ENCODE assay signal across 8 cellular contexts in the genomic region with DNA sequence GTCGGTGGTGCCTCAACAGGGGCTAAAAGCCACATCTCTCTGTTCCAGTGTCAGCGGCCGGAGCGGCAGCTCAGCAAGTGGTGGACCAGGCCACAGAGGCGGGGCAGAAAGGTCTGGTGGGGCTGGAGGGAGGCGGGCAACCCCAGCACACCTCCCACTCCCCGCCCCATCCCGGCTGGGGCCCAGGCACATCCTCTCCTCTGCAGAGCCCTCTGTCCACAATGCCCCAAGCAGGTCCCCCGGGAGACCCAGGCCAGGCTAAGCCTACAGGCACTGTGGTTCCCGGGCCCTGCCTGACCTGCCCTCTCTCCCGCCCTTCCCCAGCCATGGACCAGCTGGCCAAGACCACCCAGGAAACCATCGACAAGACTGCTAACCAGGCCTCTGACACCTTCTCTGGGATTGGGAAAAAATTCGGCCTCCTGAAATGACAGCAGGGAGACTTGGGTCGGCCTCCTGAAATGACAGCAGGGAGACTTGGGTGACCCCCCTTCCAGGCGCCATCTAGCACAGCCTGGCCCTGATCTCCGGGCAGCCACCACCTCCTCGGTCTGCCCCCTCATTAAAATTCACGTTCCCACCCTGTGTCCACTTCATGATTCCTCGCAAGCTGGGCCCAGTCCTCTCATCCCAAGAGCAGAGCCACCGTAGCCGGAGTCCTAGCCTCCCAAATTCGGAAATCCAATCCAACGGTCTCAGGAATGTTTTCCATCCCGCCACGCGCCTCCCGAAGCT. TPM values are rescaled to one million over a fixed set of nuclear protein-coding genes. Genes with fewer than 3 reads are reported as not detected.
DNase-seq lines count a peak whose midpoint lies in the region; ATAC-seq, FAIRE-seq and TF ChIP-seq lines count a peak whose summit lies in the region.

No MANE protein-coding gene starts in this region.

- peak overlapping the region; percentile 71 for H3K9ac ChIP-seq in BLaER1
- peak overlapping the region; percentile 77; the same call in 1 of the 2 replicates for H3K9ac ChIP-seq in iPS-20b (ENCODE audit: low read depth, low read length)

- DNase-seq in body of pancreas (peak; percentile 55 to 75 (median 70)), small intestine (no peak), NCI-H2029 (lab: John Stamatoyannopoulos, UW) (no peak), WERI-Rb-1 (no peak), NCI-H226 (no peak)

- H3K4me3 Mint-ChIP-seq in IgD-negative memory B cell = peak overlapping the region; percentile 72 to 97 (median 88)

- H3K36me3 ChIP-seq in BLaER1 (no peaks in the 10 kb centered on the region), body of pancreas (replicated peaks in 1 of 2; ENCODE audit: insufficient read depth in 1 of 2, low read depth in 2 of 2) (no peaks in the 10 kb centered on the region), iPS-20b (ENCODE audit: insufficient read depth, low read depth, low read length) (no peaks in the 10 kb centered on the region), small intestine (ENCODE audit: control insufficient read depth in 2 of 2, insufficient read depth in 2 of 2, low read length in 2 of 2) (no peaks in the 10 kb centered on the region), WERI-Rb-1 (no peaks in the 10 kb centered on the region)

- H3K4me2 ChIP-seq in BLaER1 = peak overlapping the region; percentile 84

- peak overlapping the region; percentile 71 for H3K27ac ChIP-seq in BLaER1
- peak overlapping the region; percentile 88 to 99 (median 93) for H3K27ac ChIP-seq in body of pancreas
- H3K27ac ChIP-seq in iPS-20b (ENCODE audit: low read length) = no peak overlapping the region
- H3K27ac ChIP-seq in small intestine (ENCODE audit: low read depth in 1 of 2, low read length in 1 of 2) = peak overlapping the region; percentile 85 to 95
- no peak overlapping the region for H3K27ac ChIP-seq in WERI-Rb-1

- H3K4me3 ChIP-seq in BLaER1 (peak overlapping the region; percentile 65), body of pancreas (peak overlapping the region; percentile 4 to 71), iPS-20b (ENCODE audit: low read length) (peak overlapping the region; percentile 75), small intestine (ENCODE audit: low read depth in 1 of 2, low read length in 2 of 2) (peak overlapping the region; percentile 39 to 51), WERI-Rb-1 (ENCODE audit: low read depth, low read length) (no peak overlapping the region)

- 16 to 33% methylated on average over 22 to 27 of the region's 27 CpGs for WGBS in body of pancreas, 2 donors
- WGBS in small intestine, 3 donors = 45 to 67% (median 56%) methylated on average over 24 to 27 of the region's 27 CpGs

- H3K27me3 Mint-ChIP-seq in IgD-negative memory B cell = peaks cover 5% of the 10 kb centered on the region

- no peaks in the 10 kb centered on the region for H4K20me1 ChIP-seq in BLaER1

- TF ChIP-seq POLR2A in body of pancreas (IDR thresholded peaks at IDR 0.05) = peak in 2 of 3 donors; percentile 0 to 18

- H3K27me3 ChIP-seq in BLaER1 (peaks cover 45% of the 10 kb centered on the region), body of pancreas (no peaks in the 10 kb centered on the region), iPS-20b (ENCODE audit: insufficient read depth, low read length) (peaks cover 30% of the 10 kb centered on the region), small intestine (ENCODE audit: control insufficient read depth in 2 of 2, insufficient read depth in 2 of 2, low read length in 2 of 2) (no peaks in the 10 kb centered on the region), WERI-Rb-1 (ENCODE audit: insufficient read depth, low read depth, severe bottlenecking) (no peaks in the 10 kb centered on the region)

- peaks cover 5 to 23% (median 18%) of the 10 kb centered on the region in 3 donors for H3K4me1 Mint-ChIP-seq in IgD-negative memory B cell

- no peak for FAIRE-seq in small intestine (lab: Jason Lieb, UNC)

- H3K4me1 ChIP-seq in BLaER1 (peaks cover 35% of the 10 kb centered on the region), body of pancreas (peaks cover 56% of the 10 kb centered on the region), iPS-20b (ENCODE audit: insufficient read depth, low read length) (peaks cover 12% of the 10 kb centered on the region; the same call in 1 of the 2 replicates), small intestine (ENCODE audit: control insufficient read depth in 2 of 2, insufficient read depth in 1 of 2, low read depth in 1 of 2, low read length in 1 of 2) (peaks cover 4 to 5% of the 10 kb centered on the region in 2 donors)

- H3K27ac Mint-ChIP-seq in IgD-negative memory B cell = peak overlapping the region; percentile 47 to 90 (median 90)

- no peaks in the 10 kb centered on the region for H3K36me3 Mint-ChIP-seq in IgD-negative memory B cell

- intact Hi-C loops in body of pancreas (cut with DNase I) = no loop called here

- H3K9me3 Mint-ChIP-seq in IgD-negative memory B cell = no peaks in the 10 kb centered on the region

- peak; percentile 12 for ATAC-seq in body of pancreas

- H3K9me3 ChIP-seq in BLaER1 (peaks cover 4% of the 10 kb centered on the region; the same call in 1 of the 2 replicates), body of pancreas (no peaks in the 10 kb centered on the region), iPS-20b (ENCODE audit: insufficient read depth, low read depth, low read length) (no peaks in the 10 kb centered on the region), small intestine (ENCODE audit: control insufficient read depth, low read depth) (no peaks in the 10 kb centered on the region), WERI-Rb-1 (ENCODE audit: severe bottlenecking) (no peaks in the 10 kb centered on the region)

- TF ChIP-seq CTCF in body of pancreas (IDR thresholded peaks at IDR 0.05) = no peak
- TF ChIP-seq CTCF in WERI-Rb-1 (IDR thresholded peaks at IDR 0.05; ENCODE audit: low read depth, low read length) = no peak

RNA-seq across cellular contexts. Expression of a gene that starts 2.0 kb away (rescaled TPM):
- polyA plus RNA-seq in IgD-negative memory B cell (not detected), small intestine (1,000 to 10,000 TPM in 1 of 3 donors, 100 to 1,000 TPM in 2; 193 to 1,065 (median 750) TPM)
- total RNA-seq in body of pancreas = 100 to 1,000 TPM; 113 to 115 TPM

RNA-seq across cellular contexts. Expression of a gene that starts 11.9 kb away (rescaled TPM):
- polyA plus RNA-seq in IgD-negative memory B cell = not detected
- 1 to 10 TPM; 2.6 to 3.0 TPM for total RNA-seq in body of pancreas
- 10 to 100 TPM in 1 of 3 donors, 1 to 10 TPM in 2; 2.4 to 44.8 (median 4.0) TPM for polyA plus RNA-seq in small intestine

RNA-seq across cellular contexts. Expression of a gene that starts 12.9 kb away (rescaled TPM):
- polyA plus RNA-seq in IgD-negative memory B cell (not detected), small intestine (10 to 100 TPM in 1 of 3 donors, 1 to 10 TPM in 1, under 1 TPM in 1; 0.45 to 20.8 (median 1.4) TPM)
- total RNA-seq in body of pancreas = 10 to 100 TPM; 16.8 to 17.4 TPM

RNA-seq across cellular contexts. Expression of a gene that starts 49.8 kb away (rescaled TPM):
- not detected for polyA plus RNA-seq in IgD-negative memory B cell
- total RNA-seq in body of pancreas = not detected
- not detected for polyA plus RNA-seq in small intestine

Comparison
In these comparisons a context has a peak if more than half of its experiments do, and no peak if none do; other contexts are left out.
1. H3K27ac ChIP-seq: peak in BLaER1 (single experiment), body of pancreas (4 of 4) and small intestine (2 of 2); none in iPS-20b (single experiment) and WERI-Rb-1 (single experiment).
2. DNase-seq: peak in body of pancreas (4 of 4); none in small intestine (single experiment), NCI-H2029 (single experiment), WERI-Rb-1 (single experiment) and NCI-H226 (single experiment).
3. RNA of a gene that starts 2.0 kb away (polyA plus RNA-seq): 193 to 1,065 TPM in small intestine; not detected in IgD-negative memory B cell (single experiment); every median in the first group is over 100 times any median in the second.